ENCODE assay signal across 8 cellular contexts in the genomic region with DNA sequence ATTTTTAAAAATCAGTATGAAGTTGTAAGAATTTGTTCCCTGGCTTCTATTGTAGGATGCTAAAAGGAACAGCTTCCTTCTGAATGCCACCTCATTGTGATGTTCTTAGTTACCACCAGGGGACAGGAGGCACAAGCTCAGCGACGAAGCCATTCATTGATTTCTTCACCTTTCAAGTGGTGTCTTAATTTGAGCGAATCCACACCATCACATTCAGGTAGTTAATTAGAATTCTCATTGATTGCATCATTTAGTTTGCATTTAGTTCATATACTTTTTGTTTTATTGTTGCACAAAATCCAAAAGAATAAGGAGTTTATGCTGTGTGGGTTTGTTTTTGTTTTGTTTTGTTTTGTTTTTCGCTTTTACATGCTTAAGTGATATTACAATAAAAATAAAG. TPM values are rescaled to one million over a fixed set of nuclear protein-coding genes. Genes with fewer than 3 reads are reported as not detected.
DNase-seq lines count a peak whose midpoint lies in the region; ATAC-seq and TF ChIP-seq lines count a peak whose summit lies in the region.
"Had no signal": no experiment of that assay in that cellular context is flagged by ENCODE, and none has a peak within 500 bp of the region (broad histone marks: within the 10 kb centered on the region; RNA-seq: fewer than 3 reads in every experiment).

No MANE protein-coding gene starts in this region.

- H3K36me3 Mint-ChIP-seq in memory B cell, result no peaks in the 10 kb centered on the region

- TF ChIP-seq CTCF in IMR-90 (conservative IDR thresholded peaks at IDR 0.05; ENCODE audit: low read depth, low read length), result 0 out of 2 replicates have a peak, but pooled peaks have one; percentile 17

- H3K79me1 ChIP-seq in IMR-90 (ENCODE audit: low read depth in 1 of 2, low read length in 2 of 2), result no peaks in the 10 kb centered on the region

- intact Hi-C loops in IMR-90 (cut with micrococcal nuclease), result loop anchor here (5.0 kb wide), 1 partner anchor 280 kb away; no protein-coding TSS in a partner anchor

- no peaks in the 10 kb centered on the region for H3K9me3 ChIP-seq in IMR-90 (ENCODE audit: control insufficient read depth, insufficient read depth, low read length)

- no peak overlapping the region for H3K27ac ChIP-seq in IMR-90 (ENCODE audit: insufficient read depth, low read length)

- H3K4ac ChIP-seq in IMR-90 (ENCODE audit: low read depth, low read length), result no peak overlapping the region

- H4K8ac ChIP-seq in IMR-90 (ENCODE audit: low read depth in 2 of 2, low read length in 2 of 2), result no peak overlapping the region

- no peaks in the 10 kb centered on the region for H3K36me3 ChIP-seq in IMR-90 (ENCODE audit: control insufficient read depth, insufficient read depth, low read length)

- H3K27ac Mint-ChIP-seq in memory B cell, result no peak overlapping the region

- H2AK5ac ChIP-seq in IMR-90 (ENCODE audit: low read depth, low read length), result no peak overlapping the region

- no peak for TF ChIP-seq POLR2A in IMR-90 (IDR thresholded peaks at IDR 0.05; ENCODE audit: low read depth, low read length)

- no peak overlapping the region for H3K9ac ChIP-seq in IMR-90 (ENCODE audit: low read depth, low read length)

- no peak overlapping the region for H3K18ac ChIP-seq in IMR-90 (ENCODE audit: low read depth, low read length)

- no peaks in the 10 kb centered on the region for H3K9me3 Mint-ChIP-seq in memory B cell

- in situ Hi-C loops in IMR-90 (cut with MboI; ENCODE audit: low sequenced_read_pairs), result no loop called here

- H3K4me2 ChIP-seq in IMR-90 (ENCODE audit: low read depth, low read length), result no peak overlapping the region

- POLR2A ChIA-PET in IMR-90 (lab: Charles Lee; ENCODE audit: unreplicated experiment), result no interaction called here

- peaks cover 10% of the 10 kb centered on the region for H3K27me3 ChIP-seq in IMR-90 (ENCODE audit: control insufficient read depth, insufficient read depth, low read length)

- H3K4me3 ChIP-seq in IMR-90 (ENCODE audit: insufficient read depth, low read depth, low read length), result no peak overlapping the region

- peaks cover 8% of the 10 kb centered on the region for H3K4me1 ChIP-seq in IMR-90 (ENCODE audit: control insufficient read depth, insufficient read depth, low read length)

- DNase-seq in EH (ENCODE audit: low read depth) (peak; percentile 20), IMR-90 (no peak), SW 1271 (lab: John Stamatoyannopoulos, UW) (peak; percentile 2 to 18), memory B cell (ENCODE audit: low spot score in 2 of 2) (no peak), NCI-H226 (no peak), HK-2 (ENCODE audit: unreplicated experiment) (no peak), 8988T (no peak)
- DNase-seq: retina had no signal

- H2BK20ac ChIP-seq in IMR-90 (ENCODE audit: low read depth, low read length), result no peak overlapping the region

- dilution Hi-C loops in IMR-90 (cut with HindIII; ENCODE audit: low sequenced_read_pairs, unreplicated experiment), result no loop called here

- H3K9me1 ChIP-seq in IMR-90 (ENCODE audit: insufficient read depth, low read length), result no peaks in the 10 kb centered on the region

- H2BK15ac ChIP-seq in IMR-90 (ENCODE audit: low read depth, low read length), result no peak overlapping the region

- no peak overlapping the region for H4K91ac ChIP-seq in IMR-90 (ENCODE audit: insufficient read depth, low read depth, low read length)

- H2BK120ac ChIP-seq in IMR-90 (ENCODE audit: low read depth, low read length), result no peak overlapping the region

- H2AFZ ChIP-seq in IMR-90 (replicated peaks; ENCODE audit: low read length, poor library complexity), result no peak overlapping the region

- no TSS peak for BruUV-seq in IMR-90 (replicated peaks; lab: Mats Ljungman, UMichigan)

- CTCF ChIA-PET in IMR-90 (lab: Yijun Ruan, JAX), result interaction anchor here (0.6 kb wide), 2 partner anchors 40 to 367 kb away, joined by 4 to 5 read pairs; no protein-coding TSS in a partner anchor

- no peak overlapping the region for H3K23ac ChIP-seq in IMR-90 (ENCODE audit: low read depth, low read length)

- no CpG with 5 or more reads among the region's 4 CpGs for WGBS in IMR-90 (ENCODE audit: extremely low coverage in 2 of 2, insufficient read length in 1 of 2), 2 experiments

- no peak for ATAC-seq in IMR-90 (ENCODE audit: low read depth)
- peak; percentile 36 for ATAC-seq in memory B cell (ENCODE audit: low read depth)

- peaks cover 1% of the 10 kb centered on the region for H3K27me3 Mint-ChIP-seq in memory B cell

- peak; percentile 25 for TF ChIP-seq RAD21 in IMR-90 (IDR thresholded peaks at IDR 0.05; ENCODE audit: low read length)

- H3K4me1 Mint-ChIP-seq in memory B cell, result peaks cover 6% of the 10 kb centered on the region

- no peak overlapping the region for H3K4me3 Mint-ChIP-seq in memory B cell

- H4K5ac ChIP-seq in IMR-90 (ENCODE audit: low read depth, low read length), result no peak overlapping the region

- no peaks in the 10 kb centered on the region for H4K20me1 ChIP-seq in IMR-90 (ENCODE audit: insufficient read depth, low read length)

- no peak overlapping the region for H3K56ac ChIP-seq in IMR-90 (ENCODE audit: extremely low read depth, insufficient read depth, low read length)

- no peak overlapping the region for H2BK5ac ChIP-seq in IMR-90 (ENCODE audit: low read depth, low read length, poor library complexity, severe bottlenecking)

- no peak overlapping the region for H3K14ac ChIP-seq in IMR-90 (replicated peaks; ENCODE audit: low read depth, low read length)

- H2AK9ac ChIP-seq in IMR-90 (replicated peaks; ENCODE audit: low read depth, low read length, poor library complexity), result no peak overlapping the region

TF ChIP-seq in IMR-90, 13 proteins besides CTCF, POLR2A, EP300 and RAD21:
- peak; percentile 45 for TF ChIP-seq CEBPB (IDR thresholded peaks at IDR 0.05; ENCODE audit: low read depth, low read length)
- no peak for TF ChIP-seq MAZ (IDR thresholded peaks at IDR 0.05; ENCODE audit: borderline replicate concordance, low read depth, low read length)

RNA-seq across cellular contexts. Expression of gene CYP27C1, which starts 23.1 kb away (rescaled TPM):
- not detected in 2 replicates for total RNA-seq in IMR-90 (2012; rRNA removed)
- not detected in 2 replicates for polyA plus RNA-seq in IMR-90 (2012; rRNA removed)
- polyA plus RNA-seq in IMR-90 (2012; cell fraction: cytosol; rRNA removed), result 0.03 TPM in 1 of 2 replicates, not detected in the other
- not detected in 2 replicates for polyA plus RNA-seq in IMR-90 (2012; cell fraction: nucleus; rRNA removed; ENCODE audit: low replicate concordance)

Comparison
In these comparisons a context has a peak if more than half of its experiments do, and no peak if none do; other contexts are left out.
1. DNase-seq: peak in EH (single experiment) and SW 1271 (2 of 2); none in IMR-90 (single experiment), memory B cell (0 of 2), NCI-H226 (single experiment), HK-2 (single experiment) and 8988T (single experiment).